Comparison of ENCODE assay signal across 17 cellular contexts in genomic region chr9:124326378-124326777, GRCh38.
A peak's percentile ranks its signal among the peaks of the same experiment; 100 is the strongest.
DNase-seq lines count a peak whose midpoint lies in the region; ATAC-seq, FAIRE-seq and TF ChIP-seq lines count a peak whose summit lies in the region.
"Had no signal": no experiment of that assay in that cellular context is flagged by ENCODE, and none has a peak within 500 bp of the region (broad histone marks: within the 10 kb centered on the region; RNA-seq: fewer than 3 reads in every experiment).

No MANE protein-coding gene starts in this region.

- no peaks in the 10 kb centered on the region for H3K79me1 ChIP-seq in trophoblast cell (ENCODE audit: low read length)

- BruUV-seq in HepG2 (replicated peaks; lab: Mats Ljungman, UMichigan) = no TSS peak

- intact Hi-C loops in HepG2 (cut with micrococcal nuclease; ENCODE audit: unreplicated experiment) (no loop called here), right lobe of liver (cut with DNase I) (loop anchor here in 1 of 2 donors (10.0 kb wide), 1 partner anchor 192 kb away; no protein-coding TSS in a partner anchor)

- no peak overlapping the region for H3K14ac ChIP-seq in trophoblast cell (ENCODE audit: low read length)

- no peak overlapping the region for H3K23ac ChIP-seq in trophoblast cell (ENCODE audit: low read length)

- no peak overlapping the region for H2AFZ ChIP-seq in HepG2 (ENCODE audit: low read length)
- no peak overlapping the region for H2AFZ ChIP-seq in trophoblast cell (ENCODE audit: insufficient read depth, low read length, poor library complexity)
- no peak overlapping the region for H2AFZ ChIP-seq in GM23338

- no peak for TF ChIP-seq POLR2A in HepG2 (IDR thresholded peaks at IDR 0.05; ENCODE audit: insufficient read depth in 1 of 2, low read depth in 2 of 2, low read length in 2 of 2)
- no peak for TF ChIP-seq POLR2A in right lobe of liver (IDR thresholded peaks at IDR 0.05)

- H3K79me2 ChIP-seq in HepG2 (ENCODE audit: insufficient read depth, low read length) (no peaks in the 10 kb centered on the region), trophoblast cell (ENCODE audit: control insufficient read depth, insufficient read depth, low read length, poor library complexity) (no peaks in the 10 kb centered on the region), GM23338 (replicated peaks; ENCODE audit: insufficient read depth) (no peaks in the 10 kb centered on the region)

- CTCF ChIA-PET in HepG2 (lab: Yijun Ruan, JAX; ENCODE audit: low intra/inter-chr PET ratio, low total read pairs) = no interaction called here

- POLR2A ChIA-PET in HepG2 (lab: Yijun Ruan, JAX) = no interaction called here

- in situ Hi-C loops in HepG2 (cut with HindIII; ENCODE audit: extremely low pct_ligation_motif_present, low pct_unique_long_range_greater_than_20kb) = no loop called here

- H3K18ac ChIP-seq in trophoblast cell (ENCODE audit: low read length) = no peak overlapping the region

- H3K27me3 ChIP-seq in HepG2 (ENCODE audit: control insufficient read depth in 1 of 2, insufficient read depth in 2 of 2, low read length in 2 of 2) = no peaks in the 10 kb centered on the region
- no peaks in the 10 kb centered on the region for H3K27me3 ChIP-seq in right lobe of liver
- H3K27me3 ChIP-seq in trophoblast cell (ENCODE audit: insufficient read depth, low read length) = no peaks in the 10 kb centered on the region
- no peaks in the 10 kb centered on the region for H3K27me3 ChIP-seq in GM23338 (ENCODE audit: insufficient read depth)

- no peak overlapping the region for H2BK12ac ChIP-seq in trophoblast cell (ENCODE audit: low read length)

- no peak overlapping the region for H4K12ac ChIP-seq in trophoblast cell (ENCODE audit: low read depth, low read length)

- no peaks in the 10 kb centered on the region for H4K20me1 ChIP-seq in HepG2 (ENCODE audit: insufficient read depth, low read length)
- H4K20me1 ChIP-seq in GM23338 (replicated peaks; ENCODE audit: insufficient read depth) = no peaks in the 10 kb centered on the region

- peak overlapping the region; percentile 73 to 83 (median 74) for H3K27ac Mint-ChIP-seq in IgD-negative memory B cell
- H3K27ac Mint-ChIP-seq in stimulated activated effector memory CD8-positive, alpha-beta T cell treated with anti-CD3 and anti-CD28 coated beads, Interleukin-12 subunit alpha, Interleukin-12 subunit beta, amount 100 ng/mL, for 72 hours = peak overlapping the region; percentile 14
- no peak overlapping the region for H3K27ac Mint-ChIP-seq in GM23338
- H3K27ac Mint-ChIP-seq: CD4-positive, alpha-beta T cell; H9 had no signal

- no peak overlapping the region for H3K4ac ChIP-seq in trophoblast cell (ENCODE audit: low read depth, low read length)

- H3K27me3 Mint-ChIP-seq in IgD-negative memory B cell (no peaks in the 10 kb centered on the region), GM23338 (ENCODE audit: insufficient read depth, low read depth, poor library complexity) (peaks cover 4% of the 10 kb centered on the region)
- H3K27me3 Mint-ChIP-seq: CD4-positive, alpha-beta T cell had no signal

- FAIRE-seq in HepG2 (lab: Jason Lieb, UNC) = no peak
- FAIRE-seq: D721Med, G401.6, H1, K562 had no signal

- H3K9me2 ChIP-seq in GM23338 (ENCODE audit: insufficient read depth) = no peaks in the 10 kb centered on the region

- no peak overlapping the region for H3K4me3 ChIP-seq in HepG2 (replicated peaks in 1 of 3; ENCODE audit: insufficient read depth in 1 of 3, low read depth in 2 of 3, low read length in 3 of 3)
- H3K4me3 ChIP-seq in right lobe of liver = no peak overlapping the region
- no peak overlapping the region for H3K4me3 ChIP-seq in trophoblast cell (ENCODE audit: low read depth, low read length)
- no peak overlapping the region for H3K4me3 ChIP-seq in GM23338
- H3K4me3 ChIP-seq: K562 had no signal

- H3K9ac ChIP-seq in HepG2 (ENCODE audit: insufficient read depth, low read depth, low read length) = no peak overlapping the region
- no peak overlapping the region for H3K9ac ChIP-seq in trophoblast cell (ENCODE audit: low read length)

- H3K36me3 ChIP-seq in HepG2 (replicated peaks in 1 of 2; ENCODE audit: control insufficient read depth in 1 of 2, insufficient read depth in 2 of 2, low read length in 2 of 2) (peaks cover 52 to 80% of the 10 kb centered on the region in 2 experiments), right lobe of liver (peaks cover 4 to 63% (median 32%) of the 10 kb centered on the region in 4 donors), trophoblast cell (ENCODE audit: control insufficient read depth in 1 of 2, insufficient read depth in 2 of 2, low read length in 2 of 2) (peaks cover 79 to 80% of the 10 kb centered on the region in 2 experiments), GM23338 (ENCODE audit: insufficient read depth) (no peaks in the 10 kb centered on the region)

- no peak overlapping the region for H3K4me3 Mint-ChIP-seq in IgD-negative memory B cell
- H3K4me3 Mint-ChIP-seq in stimulated activated effector memory CD8-positive, alpha-beta T cell treated with anti-CD3 and anti-CD28 coated beads, Interleukin-12 subunit alpha, Interleukin-12 subunit beta, amount 100 ng/mL, for 72 hours = no peak overlapping the region
- no peak overlapping the region for H3K4me3 Mint-ChIP-seq in GM23338
- H3K4me3 Mint-ChIP-seq: CD4-positive, alpha-beta T cell; H9 had no signal

- H3K4me2 ChIP-seq in HepG2 (ENCODE audit: low read depth, low read length) (no peak overlapping the region), trophoblast cell (ENCODE audit: low read length) (no peak overlapping the region), GM23338 (no peak overlapping the region)

- ATAC-seq in HepG2 (no peak), right lobe of liver (no peak), GM23338 (no peak)
- ATAC-seq in stimulated activated effector memory CD8-positive, alpha-beta T cell treated with anti-CD3 and anti-CD28 coated beads, Interleukin-12 subunit alpha, Interleukin-12 subunit beta, amount 100 ng/mL, for 72 hours = no peak
- ATAC-seq: K562 had no signal

- 100% methylated on average over 5 of the region's 21 CpGs for WGBS in HepG2 (ENCODE audit: low lambda C conversion rate)
- 94% methylated on average over 16 of the region's 21 CpGs for WGBS in right lobe of liver (ENCODE audit: insufficient coverage, low coverage, low lambda C conversion rate, missing lambda C conversion rate)
- WGBS in trophoblast cell (ENCODE audit: extremely low coverage, insufficient coverage, insufficient read length) = no CpG with 5 or more reads among the region's 21 CpGs

- H3F3A ChIP-seq in GM23338 (replicated peaks; ENCODE audit: low read depth) = no peaks in the 10 kb centered on the region

- H4K8ac ChIP-seq in trophoblast cell (ENCODE audit: low read depth, low read length) = no peak overlapping the region

- H3K27ac ChIP-seq in HepG2 (ENCODE audit: extremely low read length, insufficient read depth, low read length) (no peak overlapping the region), right lobe of liver (no peak overlapping the region), trophoblast cell (ENCODE audit: low read depth, low read length) (no peak overlapping the region), GM23338 (ENCODE audit: low read depth) (no peak overlapping the region)
- H3K27ac ChIP-seq: C4-2B had no signal

- H3K9me3 Mint-ChIP-seq in IgD-negative memory B cell (no peaks in the 10 kb centered on the region), GM23338 (no peaks in the 10 kb centered on the region)
- no peaks in the 10 kb centered on the region for H3K9me3 Mint-ChIP-seq in stimulated activated effector memory CD8-positive, alpha-beta T cell treated with anti-CD3 and anti-CD28 coated beads, Interleukin-12 subunit alpha, Interleukin-12 subunit beta, amount 100 ng/mL, for 72 hours
- H3K9me3 Mint-ChIP-seq: CD4-positive, alpha-beta T cell; H9 had no signal

- no peak for TF ChIP-seq RAD21 in HepG2 (CRISPR knock-in tag; IDR thresholded peaks at IDR 0.05)

- H3K36me3 Mint-ChIP-seq in IgD-negative memory B cell (peaks cover 2% of the 10 kb centered on the region), GM23338 (ENCODE audit: low read depth) (no peaks in the 10 kb centered on the region)
- H3K36me3 Mint-ChIP-seq in stimulated activated effector memory CD8-positive, alpha-beta T cell treated with anti-CD3 and anti-CD28 coated beads, Interleukin-12 subunit alpha, Interleukin-12 subunit beta, amount 100 ng/mL, for 72 hours = peaks cover 20% of the 10 kb centered on the region

- TF ChIP-seq EP300 in HepG2 (IDR thresholded peaks at IDR 0.05; ENCODE audit: low read depth in 2 of 2, low read length in 2 of 2) = no peak
- no peak for TF ChIP-seq EP300 in HepG2 (CRISPR knock-in tag; IDR thresholded peaks at IDR 0.05; ENCODE audit: borderline replicate concordance)

- DNase-seq in HepG2 (ENCODE audit: low spot score) (no peak), right lobe of liver (no peak), trophoblast cell (no peak), GM23338 (ENCODE audit: low spot score) (no peak), hypothalamus (lab: John Stamatoyannopoulos, UW) (no peak), NCI-H345 (lab: John Stamatoyannopoulos, UW) (no peak)
- no peak for DNase-seq in stimulated activated effector memory CD8-positive, alpha-beta T cell treated with anti-CD3 and anti-CD28 coated beads, Interleukin-12 subunit alpha, Interleukin-12 subunit beta, amount 100 ng/mL, for 72 hours (ENCODE audit: low spot score in 2 of 2)
- DNase-seq: 8988T; Caco-2; CD4-positive, alpha-beta T cell; H9 had no signal

- no peaks in the 10 kb centered on the region for H3K9me3 ChIP-seq in HepG2 (ENCODE audit: low read length)
- no peaks in the 10 kb centered on the region for H3K9me3 ChIP-seq in right lobe of liver
- H3K9me3 ChIP-seq in trophoblast cell (ENCODE audit: insufficient read depth, low read depth, low read length) = no peaks in the 10 kb centered on the region
- H3K9me3 ChIP-seq: Caco-2 had no signal

- H2BK5ac ChIP-seq in trophoblast cell (ENCODE audit: low read depth, low read length, poor library complexity) = no peak overlapping the region

- TF ChIP-seq CTCF in HepG2 (CRISPR knock-in tag; IDR thresholded peaks at IDR 0.05) = no peak
- TF ChIP-seq CTCF in right lobe of liver (IDR thresholded peaks at IDR 0.05) = no peak
- TF ChIP-seq CTCF in GM23338 (conservative IDR thresholded peaks at IDR 0.05; ENCODE audit: low read depth in 2 of 2) = no peak

- H3K4me1 Mint-ChIP-seq in IgD-negative memory B cell (peaks cover 10 to 18% (median 18%) of the 10 kb centered on the region in 3 donors), GM23338 (no peaks in the 10 kb centered on the region)
- H3K4me1 Mint-ChIP-seq in stimulated activated effector memory CD8-positive, alpha-beta T cell treated with anti-CD3 and anti-CD28 coated beads, Interleukin-12 subunit alpha, Interleukin-12 subunit beta, amount 100 ng/mL, for 72 hours = no peaks in the 10 kb centered on the region
- H3K4me1 Mint-ChIP-seq: H9 had no signal

- no peak overlapping the region for H2BK120ac ChIP-seq in trophoblast cell (ENCODE audit: insufficient read depth, low read length, poor library complexity)

- no peak overlapping the region for H4K91ac ChIP-seq in trophoblast cell (ENCODE audit: low read depth, low read length)

- no peak overlapping the region for H2AK5ac ChIP-seq in trophoblast cell (ENCODE audit: low read length)

- no peaks in the 10 kb centered on the region for H3K4me1 ChIP-seq in HepG2 (ENCODE audit: insufficient read depth, low read length)
- no peaks in the 10 kb centered on the region for H3K4me1 ChIP-seq in right lobe of liver
- H3K4me1 ChIP-seq in trophoblast cell (ENCODE audit: control insufficient read depth in 1 of 2, insufficient read depth in 2 of 2, low read length in 2 of 2) = no peaks in the 10 kb centered on the region
- no peaks in the 10 kb centered on the region for H3K4me1 ChIP-seq in GM23338 (ENCODE audit: insufficient read depth)
- H3K4me1 ChIP-seq: Caco-2 had no signal
